ENCODE assay signal across 23 cellular contexts in genomic region chr15:35863655-35864054, GRCh38.
A peak's percentile ranks its signal among the peaks of the same experiment; 100 is the strongest.
DNase-seq lines count a peak whose midpoint lies in the region; ATAC-seq, FAIRE-seq and TF ChIP-seq lines count a peak whose summit lies in the region.
"Had no signal": no experiment of that assay in that cellular context is flagged by ENCODE, and none has a peak within 500 bp of the region (broad histone marks: within the 10 kb centered on the region; RNA-seq: fewer than 3 reads in every experiment).

No MANE protein-coding gene starts in this region.

- ATAC-seq in HepG2 (no peak), GM21447 (IDR thresholded peaks at IDR 0.05; ENCODE audit: unreplicated experiment) (no peak)
- ATAC-seq: CD8-positive, alpha-beta T cell; GM23338; HCT116 had no signal

- H3K9me3 ChIP-seq in liver (ENCODE audit: control insufficient read depth in 4 of 4, low read length in 3 of 4) (no peaks in the 10 kb centered on the region), HepG2 (ENCODE audit: low read length) (no peaks in the 10 kb centered on the region), hepatocyte (ENCODE audit: low read depth) (no peaks in the 10 kb centered on the region)
- H3K9me3 ChIP-seq: BLaER1, Caco-2 had no signal

- TF ChIP-seq RAD21 in liver (IDR thresholded peaks at IDR 0.05) (no peak), HepG2 (CRISPR knock-in tag; IDR thresholded peaks at IDR 0.05) (no peak)

- H3K4me1 Mint-ChIP-seq in osteocyte (ENCODE audit: unreplicated experiment), result peaks cover 17% of the 10 kb centered on the region
- H3K4me1 Mint-ChIP-seq: B cell; CD4-positive, CD25-positive, alpha-beta regulatory T cell had no signal

- H3K9me3 Mint-ChIP-seq in osteocyte (ENCODE audit: unreplicated experiment), result peaks cover 3% of the 10 kb centered on the region
- H3K9me3 Mint-ChIP-seq: CD8-positive, alpha-beta T cell; GM23338; H9 had no signal

- H3K36me3 ChIP-seq in liver (ENCODE audit: control insufficient read depth in 4 of 4, insufficient read depth in 3 of 4, low read depth in 1 of 4, low read length in 3 of 4) (no peaks in the 10 kb centered on the region), HepG2 (replicated peaks in 1 of 2; ENCODE audit: control insufficient read depth in 1 of 2, insufficient read depth in 2 of 2, low read length in 2 of 2) (no peaks in the 10 kb centered on the region), hepatocyte (replicated peaks; ENCODE audit: insufficient read depth, low read depth) (no peaks in the 10 kb centered on the region)
- H3K36me3 ChIP-seq: BLaER1 had no signal

- intact Hi-C loops in HepG2 (cut with micrococcal nuclease; ENCODE audit: unreplicated experiment), result no loop called here

- no peak for DNase-seq in HepG2 (ENCODE audit: low spot score)
- no peak for DNase-seq in hepatocyte (ENCODE audit: low spot score)
- DNase-seq in osteocyte (ENCODE audit: extremely low spot score, unreplicated experiment), result no peak
- DNase-seq in mucosa of gallbladder (ENCODE audit: low spot score), result no peak
- DNase-seq in activated T-cell treated with anti-CD3 and anti-CD28 coated beads, Interleukin-2, amount 50 U/mL, for 48 hours, result no peak
- DNase-seq: 8988T; Caco-2; CD4-positive, CD25-positive, alpha-beta regulatory T cell; CD8-positive, alpha-beta T cell; DMS153; DMS79 treated with DMSO at 0.1 percent for 48 hours; GF-D8; H9 had no signal

- in situ Hi-C loops in HepG2 (cut with HindIII; ENCODE audit: extremely low pct_ligation_motif_present, low pct_unique_long_range_greater_than_20kb), result no loop called here

- H3K27me3 ChIP-seq in liver (ENCODE audit: control insufficient read depth in 4 of 4, insufficient read depth in 4 of 4, low read length in 3 of 4) (no peaks in the 10 kb centered on the region), HepG2 (ENCODE audit: control insufficient read depth in 1 of 2, insufficient read depth in 2 of 2, low read length in 2 of 2) (no peaks in the 10 kb centered on the region), hepatocyte (no peaks in the 10 kb centered on the region)
- H3K27me3 ChIP-seq: BLaER1 had no signal

- no peaks in the 10 kb centered on the region for H4K20me1 ChIP-seq in HepG2 (ENCODE audit: insufficient read depth, low read length)
- H4K20me1 ChIP-seq in hepatocyte (ENCODE audit: insufficient read depth, poor library complexity, severe bottlenecking), result no peaks in the 10 kb centered on the region
- H4K20me1 ChIP-seq: BLaER1 had no signal

- no peak overlapping the region for H3K27ac ChIP-seq in liver (ENCODE audit: low read depth in 1 of 2, low read length in 2 of 2)
- H3K27ac ChIP-seq in HepG2 (ENCODE audit: extremely low read length, insufficient read depth, low read length), result no peak overlapping the region
- no peak overlapping the region for H3K27ac ChIP-seq in hepatocyte
- H3K27ac ChIP-seq: BLaER1, C4-2B had no signal

- H2AFZ ChIP-seq in HepG2 (ENCODE audit: low read length) (no peak overlapping the region), hepatocyte (no peak overlapping the region)

- H3K4me2 ChIP-seq in HepG2 (ENCODE audit: low read depth, low read length) (no peak overlapping the region), hepatocyte (peak overlapping the region; percentile 42)
- H3K4me2 ChIP-seq: BLaER1, GM23338 had no signal

- H3K4me3 ChIP-seq in liver (ENCODE audit: low read depth in 1 of 3, low read length in 3 of 3) (peak overlapping the region in 2 of 3 donors; percentile 0 to 47), HepG2 (replicated peaks in 1 of 3; ENCODE audit: insufficient read depth in 1 of 3, low read depth in 2 of 3, low read length in 3 of 3) (no peak overlapping the region), hepatocyte (no peak overlapping the region)
- H3K4me3 ChIP-seq: BLaER1, GM23338 had no signal

- H3K9me2 ChIP-seq in hepatocyte (replicated peaks; ENCODE audit: insufficient read depth), result no peaks in the 10 kb centered on the region

- H3K36me3 Mint-ChIP-seq in osteocyte (ENCODE audit: unreplicated experiment), result no peaks in the 10 kb centered on the region
- H3K36me3 Mint-ChIP-seq: CD4-positive, CD25-positive, alpha-beta regulatory T cell; CD8-positive, alpha-beta T cell had no signal

- H3K9ac ChIP-seq in liver (ENCODE audit: low read depth in 1 of 2, low read length in 2 of 2) (peak overlapping the region in 1 of 2 donors; percentile 13), HepG2 (ENCODE audit: insufficient read depth, low read depth, low read length) (no peak overlapping the region)
- H3K9ac ChIP-seq: BLaER1 had no signal

- no peak for TF ChIP-seq POLR2A in HepG2 (IDR thresholded peaks at IDR 0.05; ENCODE audit: insufficient read depth in 1 of 2, low read depth in 2 of 2, low read length in 2 of 2)

- no peak for TF ChIP-seq CTCF in liver (IDR thresholded peaks at IDR 0.05; ENCODE audit: low read depth, low read length, missing input control)
- TF ChIP-seq CTCF in HepG2 (CRISPR knock-in tag; IDR thresholded peaks at IDR 0.05), result no peak
- no peak for TF ChIP-seq CTCF in hepatocyte (IDR thresholded peaks at IDR 0.05; ENCODE audit: poor library complexity)
- no peak for TF ChIP-seq CTCF in osteocyte (IDR thresholded peaks at IDR 0.05)

- H3K4me3 Mint-ChIP-seq in osteocyte (ENCODE audit: unreplicated experiment), result peak overlapping the region; percentile 55
- H3K4me3 Mint-ChIP-seq: B cell; CD4-positive, CD25-positive, alpha-beta regulatory T cell; CD8-positive, alpha-beta T cell; GM23338; H9 had no signal

- POLR2A ChIA-PET in HepG2 (lab: Yijun Ruan, JAX), result no interaction called here

- H3K4me1 ChIP-seq in liver (ENCODE audit: control insufficient read depth in 4 of 4, insufficient read depth in 4 of 4, low read length in 3 of 4) (peaks cover 4 to 12% (median 8%) of the 10 kb centered on the region in 4 donors), HepG2 (ENCODE audit: insufficient read depth, low read length) (no peaks in the 10 kb centered on the region), hepatocyte (ENCODE audit: insufficient read depth) (no peaks in the 10 kb centered on the region)
- H3K4me1 ChIP-seq: BLaER1 had no signal

- WGBS in liver, result 28% methylated on average over 2 of the region's 2 CpGs
- 0% methylated on average over 2 of the region's 2 CpGs for WGBS in HepG2 (ENCODE audit: low lambda C conversion rate)
- 53% methylated on average over 2 of the region's 2 CpGs for WGBS in hepatocyte (ENCODE audit: low lambda C conversion rate, missing lambda C conversion rate)

- no TSS peak for BruUV-seq in HepG2 (replicated peaks; lab: Mats Ljungman, UMichigan)

- FAIRE-seq in HepG2 (lab: Jason Lieb, UNC), result no peak
- FAIRE-seq: GM12891, GM18507, GM19239 had no signal

- CTCF ChIA-PET in HepG2 (lab: Yijun Ruan, JAX; ENCODE audit: low intra/inter-chr PET ratio, low total read pairs), result no interaction called here

- H3K27me3 Mint-ChIP-seq in osteocyte (ENCODE audit: unreplicated experiment), result no peaks in the 10 kb centered on the region
- H3K27me3 Mint-ChIP-seq: B cell; CD4-positive, CD25-positive, alpha-beta regulatory T cell had no signal

- TF ChIP-seq EP300 in HepG2 (IDR thresholded peaks at IDR 0.05; ENCODE audit: low read depth in 2 of 2, low read length in 2 of 2), result no peak
- TF ChIP-seq EP300 in HepG2 (CRISPR knock-in tag; IDR thresholded peaks at IDR 0.05; ENCODE audit: borderline replicate concordance), result no peak

- H3K27ac Mint-ChIP-seq in osteocyte (ENCODE audit: unreplicated experiment), result no peak overlapping the region
- H3K27ac Mint-ChIP-seq: B cell; CD4-positive, CD25-positive, alpha-beta regulatory T cell; CD8-positive, alpha-beta T cell; GM23338; H9 had no signal

- H3K79me2 ChIP-seq in HepG2 (ENCODE audit: insufficient read depth, low read length) (no peaks in the 10 kb centered on the region), hepatocyte (no peaks in the 10 kb centered on the region)

TF ChIP-seq in liver, 16 proteins besides CTCF, POLR2A, EP300 and RAD21 (continues in another document):
- TF ChIP-seq, protein P1, sequence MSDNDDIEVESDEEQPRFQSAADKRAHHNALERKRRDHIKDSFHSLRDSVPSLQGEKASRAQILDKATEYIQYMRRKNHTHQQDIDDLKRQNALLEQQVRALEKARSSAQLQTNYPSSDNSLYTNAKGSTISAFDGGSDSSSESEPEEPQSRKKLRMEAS (IDR thresholded peaks at IDR 0.05), result no peak
- TF ChIP-seq GABPA (IDR thresholded peaks at IDR 0.05 in 1 of 2, conservative IDR thresholded peaks at IDR 0.05 in 1 of 2) (no peak), NR2F2 (IDR thresholded peaks at IDR 0.05) (no peak), RXRA (IDR thresholded peaks at IDR 0.05) (no peak), JUND (IDR thresholded peaks at IDR 0.05) (no peak), YY1 (IDR thresholded peaks at IDR 0.05) (no peak), EGR1 (IDR thresholded peaks at IDR 0.05; ENCODE audit: low read depth in 2 of 2) (no peak)

TF ChIP-seq in HepG2, 621 proteins besides CTCF, POLR2A, EP300 and RAD21 (continues in another document):
- TF ChIP-seq EZH2 (conservative IDR thresholded peaks at IDR 0.05; ENCODE audit: low read depth, low read length) (no peak), ZNF567 (CRISPR knock-in tag; IDR thresholded peaks at IDR 0.05; ENCODE audit: borderline replicate concordance) (no peak), KDM3A (CRISPR knock-in tag; IDR thresholded peaks at IDR 0.05; ENCODE audit: low read depth) (no peak), SOX13 (IDR thresholded peaks at IDR 0.05) (no peak), SOX13 (CRISPR knock-in tag; conservative IDR thresholded peaks at IDR 0.05 in 1 of 2, IDR thresholded peaks at IDR 0.05 in 1 of 2) (no peak), ZNF431 (CRISPR knock-in tag; IDR thresholded peaks at IDR 0.05; ENCODE audit: borderline replicate concordance, low read depth) (no peak), ZFP90 (CRISPR knock-in tag; IDR thresholded peaks at IDR 0.05; ENCODE audit: borderline replicate concordance) (no peak), HMGA1 (CRISPR knock-in tag; conservative IDR thresholded peaks at IDR 0.05) (no peak), SYNCRIP (IDR thresholded peaks at IDR 0.05; ENCODE audit: insufficient read depth, low read depth, low read length) (no peak), XRCC5 (optimal IDR thresholded peaks at IDR 0.05; ENCODE audit: low read length) (no peak), PHF5A (CRISPR knock-in tag; IDR thresholded peaks at IDR 0.05; ENCODE audit: low read depth, unreplicated experiment) (no peak), ZNF12 (CRISPR knock-in tag; IDR thresholded peaks at IDR 0.05) (no peak), SP5 (CRISPR knock-in tag; IDR thresholded peaks at IDR 0.05; ENCODE audit: borderline replicate concordance, low read depth) (no peak), ZNF337 (CRISPR knock-in tag; IDR thresholded peaks at IDR 0.05; ENCODE audit: borderline replicate concordance, low read depth) (no peak)
- TF ChIP-seq, protein P2, sequence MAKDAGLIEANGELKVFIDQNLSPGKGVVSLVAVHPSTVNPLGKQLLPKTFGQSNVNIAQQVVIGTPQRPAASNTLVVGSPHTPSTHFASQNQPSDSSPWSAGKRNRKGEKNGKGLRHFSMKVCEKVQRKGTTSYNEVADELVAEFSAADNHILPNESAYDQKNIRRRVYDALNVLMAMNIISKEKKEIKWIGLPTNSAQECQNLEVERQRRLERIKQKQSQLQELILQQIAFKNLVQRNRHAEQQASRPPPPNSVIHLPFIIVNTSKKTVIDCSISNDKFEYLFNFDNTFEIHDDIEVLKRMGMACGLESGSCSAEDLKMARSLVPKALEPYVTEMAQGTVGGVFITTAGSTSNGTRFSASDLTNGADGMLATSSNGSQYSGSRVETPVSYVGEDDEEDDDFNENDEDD (CRISPR knock-in tag; IDR thresholded peaks at IDR 0.05; ENCODE audit: borderline replicate concordance), result no peak

Comparison
In these comparisons a context has a peak if more than half of its experiments do, and no peak if none do; other contexts are left out.
1. H3K4me3 ChIP-seq: peak in liver (2 of 3); none in HepG2 (0 of 3) and hepatocyte (single experiment).